In genomic region chrX:79081895-79082512, GRCh38 we compare ENCODE assay signal across 8 cellular contexts.
DNase-seq lines count a peak whose midpoint lies in the region; TF ChIP-seq lines count a peak whose summit lies in the region.

No MANE protein-coding gene starts in this region.

- no peaks in the 10 kb centered on the region for H3K79me2 ChIP-seq in smooth muscle cell (ENCODE audit: low read depth)

- peak overlapping the region; percentile 73 for H3K4me2 ChIP-seq in smooth muscle cell

- H3K4me3 ChIP-seq in adipocyte (ENCODE audit: low read length) (no peak overlapping the region), smooth muscle cell (no peak overlapping the region)

- no peak overlapping the region for H3K27ac ChIP-seq in smooth muscle cell (ENCODE audit: low read depth)

- no peaks in the 10 kb centered on the region for H3F3A ChIP-seq in smooth muscle cell (ENCODE audit: low read depth)

- H3K4me1 ChIP-seq in adipocyte (ENCODE audit: control insufficient read depth, insufficient read depth, low read length), result peaks cover 5% of the 10 kb centered on the region
- no peaks in the 10 kb centered on the region for H3K4me1 ChIP-seq in smooth muscle cell (ENCODE audit: low read depth)

- H3K36me3 ChIP-seq in adipocyte (ENCODE audit: control insufficient read depth, insufficient read depth, low read length, severe bottlenecking), result no peaks in the 10 kb centered on the region
- no peaks in the 10 kb centered on the region for H3K36me3 ChIP-seq in smooth muscle cell (ENCODE audit: low read depth)

- no peaks in the 10 kb centered on the region for H3K27me3 ChIP-seq in adipocyte (replicated peaks; ENCODE audit: control insufficient read depth, insufficient read depth, low read length)
- no peaks in the 10 kb centered on the region for H3K27me3 ChIP-seq in smooth muscle cell (ENCODE audit: low read depth)

- DNase-seq in NCI-H2196 (lab: John Stamatoyannopoulos, UW; ENCODE audit: unreplicated experiment) (peak; percentile 8), NCI-H2196 treated with DMSO at 0.1 percent for 48 hours (lab: John Stamatoyannopoulos, UW; ENCODE audit: unreplicated experiment) (no peak), H4 (ENCODE audit: low spot score) (peak; percentile 27), NCI-H748 treated with DMSO at 0.1 percent for 48 hours (lab: John Stamatoyannopoulos, UW) (peak; percentile 39), adipocyte (ENCODE audit: low read depth) (peak; percentile 51), hepatic stellate cell (ENCODE audit: low spot score) (peak; percentile 2), smooth muscle cell (lab: John Stamatoyannopoulos, UW; ENCODE audit: unreplicated experiment) (no peak), SHP77 treated with DMSO at 0.1 percent for 48 hours (lab: John Stamatoyannopoulos, UW) (no peak)

- peak overlapping the region; percentile 60 for H2AFZ ChIP-seq in smooth muscle cell (ENCODE audit: low read depth)

- WGBS in smooth muscle cell (ENCODE audit: low lambda C conversion rate), result 27% methylated on average over 6 of the region's 6 CpGs

- TF ChIP-seq CTCF in smooth muscle cell (IDR thresholded peaks at IDR 0.05; ENCODE audit: borderline replicate concordance, insufficient read depth, poor library complexity, severe bottlenecking), result peak; percentile 55

- H3K9me3 ChIP-seq in adipocyte (ENCODE audit: control insufficient read depth, low read length), result no peaks in the 10 kb centered on the region
- H3K9me3 ChIP-seq in smooth muscle cell (replicated peaks; ENCODE audit: low read depth), result no peaks in the 10 kb centered on the region

- H3K9ac ChIP-seq in adipocyte (ENCODE audit: low read length) (no peak overlapping the region), smooth muscle cell (ENCODE audit: low read depth) (no peak overlapping the region)

- no peaks in the 10 kb centered on the region for H4K20me1 ChIP-seq in smooth muscle cell (ENCODE audit: low read depth)

Comparison
In these comparisons a context has a peak if more than half of its experiments do, and no peak if none do; other contexts are left out.
1. DNase-seq: peak in NCI-H2196 (single experiment), H4 (single experiment), NCI-H748 treated with DMSO at 0.1 percent for 48 hours (single experiment), adipocyte (single experiment) and hepatic stellate cell (single experiment); none in NCI-H2196 treated with DMSO at 0.1 percent for 48 hours (single experiment), smooth muscle cell (single experiment) and SHP77 treated with DMSO at 0.1 percent for 48 hours (single experiment).